Comparison of ENCODE assay signal across 11 cellular contexts in the genomic region with DNA sequence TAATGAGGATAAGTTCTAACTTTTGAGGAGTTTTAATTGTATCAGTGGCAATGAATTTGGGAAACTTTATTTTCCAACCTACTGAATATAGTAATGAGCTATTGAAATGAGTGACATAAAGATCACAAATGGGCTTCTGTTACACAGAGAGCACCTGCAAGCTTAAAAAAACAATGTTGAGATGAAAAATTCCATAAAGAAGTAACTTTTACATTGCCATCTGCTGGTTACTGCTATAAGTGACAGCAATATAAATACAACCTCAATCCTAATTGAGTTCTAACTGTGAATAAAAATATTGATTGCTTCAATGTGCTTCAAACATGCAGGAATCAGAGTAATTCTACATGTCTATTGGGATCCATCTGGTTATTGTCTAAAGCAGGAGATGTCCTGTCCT. TPM values are rescaled to one million over a fixed set of nuclear protein-coding genes. Genes with fewer than 3 reads are reported as not detected.
DNase-seq lines count a peak whose midpoint lies in the region; ATAC-seq, FAIRE-seq and TF ChIP-seq lines count a peak whose summit lies in the region.
"Had no signal": no experiment of that assay in that cellular context is flagged by ENCODE, and none has a peak within 500 bp of the region (broad histone marks: within the 10 kb centered on the region; RNA-seq: fewer than 3 reads in every experiment).

No MANE protein-coding gene starts in this region.

- H3K9me3 ChIP-seq in astrocyte (ENCODE audit: insufficient read depth, low read depth, low read length) (no peaks in the 10 kb centered on the region), thyroid gland (no peaks in the 10 kb centered on the region), mucosa of descending colon (no peaks in the 10 kb centered on the region)

- H2AFZ ChIP-seq in astrocyte (ENCODE audit: low read depth, low read length): no peak overlapping the region

- TF ChIP-seq POLR2A in thyroid gland (IDR thresholded peaks at IDR 0.05): no peak

- H3K27ac Mint-ChIP-seq in astrocyte (ENCODE audit: unreplicated experiment): no peak overlapping the region
- H3K27ac Mint-ChIP-seq: naive B cell had no signal

- no peak overlapping the region for H3K9ac ChIP-seq in astrocyte (ENCODE audit: low read length)

- H3K4me1 ChIP-seq in astrocyte (ENCODE audit: insufficient read depth, low read length): no peaks in the 10 kb centered on the region
- H3K4me1 ChIP-seq in thyroid gland: no peaks in the 10 kb centered on the region
- H3K4me1 ChIP-seq in mucosa of descending colon (ENCODE audit: low read depth): no peaks in the 10 kb centered on the region

- H3K36me3 ChIP-seq in BJ (ENCODE audit: control insufficient read depth, insufficient read depth, low read length) (no peaks in the 10 kb centered on the region), astrocyte (ENCODE audit: insufficient read depth, low read length) (no peaks in the 10 kb centered on the region), thyroid gland (no peaks in the 10 kb centered on the region), mucosa of descending colon (ENCODE audit: low read depth) (no peaks in the 10 kb centered on the region)

- no peak for DNase-seq in BJ (ENCODE audit: low read depth)
- DNase-seq in astrocyte (ENCODE audit: low read depth): no peak
- DNase-seq in kidney tubule cell (ENCODE audit: low spot score): peak; percentile 16
- no peak for DNase-seq in thyroid gland
- no peak for DNase-seq in mucosa of descending colon
- DNase-seq: activated T-cell treated with anti-CD3 and anti-CD28 coated beads for 4 hours, erythroblast, naive B cell had no signal

- H3K27ac ChIP-seq in astrocyte (ENCODE audit: low read depth, low read length): no peak overlapping the region
- H3K27ac ChIP-seq in thyroid gland: no peak overlapping the region

- POLR2A ChIA-PET in BJ (lab: Charles Lee): no interaction called here

- intact Hi-C loops in thyroid gland (cut with DNase I): no loop called here
- intact Hi-C loops in mucosa of descending colon (cut with DNase I, micrococcal nuclease): no loop called here

- no peaks in the 10 kb centered on the region for H3K79me2 ChIP-seq in astrocyte (ENCODE audit: insufficient read depth, low read length)

- no peak overlapping the region for H3K4me3 ChIP-seq in BJ (ENCODE audit: low read depth, low read length)
- no peak overlapping the region for H3K4me3 ChIP-seq in astrocyte (ENCODE audit: insufficient read depth, low read depth, low read length)
- H3K4me3 ChIP-seq in thyroid gland (replicated peaks in 1 of 3): no peak overlapping the region
- no peak overlapping the region for H3K4me3 ChIP-seq in mucosa of descending colon

- no peak overlapping the region for H3K4me2 ChIP-seq in astrocyte (ENCODE audit: low read length)

- H3K27me3 Mint-ChIP-seq in astrocyte (ENCODE audit: low read depth, unreplicated experiment): peaks cover 15% of the 10 kb centered on the region

- no peaks in the 10 kb centered on the region for H3K9me3 Mint-ChIP-seq in astrocyte (ENCODE audit: unreplicated experiment)

- FAIRE-seq in astrocyte (lab: Jason Lieb, UNC): no peak

- TF ChIP-seq CTCF in BJ (IDR thresholded peaks at IDR 0.05; ENCODE audit: insufficient read depth, low read depth, low read length): peak; percentile 33; the same call in 1 of the 2 replicates
- 0 out of 2 replicates have a peak, but pooled peaks have one; percentile 9 for TF ChIP-seq CTCF in GM12874 (IDR thresholded peaks at IDR 0.05; ENCODE audit: insufficient read depth, low read depth, low read length)
- peak; percentile 37 for TF ChIP-seq CTCF in astrocyte (IDR thresholded peaks at IDR 0.05; ENCODE audit: insufficient read depth, low read depth, low read length)
- no peak for TF ChIP-seq CTCF in thyroid gland (IDR thresholded peaks at IDR 0.05)
- TF ChIP-seq CTCF in mucosa of descending colon (IDR thresholded peaks at IDR 0.05): no peak

- no peaks in the 10 kb centered on the region for H3K36me3 Mint-ChIP-seq in astrocyte (ENCODE audit: low read depth, unreplicated experiment)

- H3K27me3 ChIP-seq in BJ (ENCODE audit: control insufficient read depth, insufficient read depth, low read length) (peaks cover 4% of the 10 kb centered on the region), astrocyte (ENCODE audit: insufficient read depth, low read length) (peaks cover 10% of the 10 kb centered on the region), thyroid gland (no peaks in the 10 kb centered on the region)

- no peak for ATAC-seq in activated CD4-positive, CD25-positive, alpha-beta regulatory T cell treated with anti-CD3 and anti-CD28 coated beads, Interleukin-2, amount 50 U/mL, for 24 hours
- ATAC-seq in mucosa of descending colon (no peak), GM18861 (IDR thresholded peaks at IDR 0.05; ENCODE audit: unreplicated experiment) (no peak)

- H3K4me3 Mint-ChIP-seq in astrocyte (ENCODE audit: unreplicated experiment): no peak overlapping the region
- H3K4me3 Mint-ChIP-seq: naive B cell had no signal

- H4K20me1 ChIP-seq in astrocyte (ENCODE audit: insufficient read depth, low read length): no peaks in the 10 kb centered on the region

- CTCF ChIA-PET in BJ (lab: Yijun Ruan, JAX): interaction anchor here (0.7 to 2.7 kb wide), 8 partner anchors 10 to 219 kb away, joined by 3 to 7 read pairs (median 4); no protein-coding TSS in a partner anchor

- no peaks in the 10 kb centered on the region for H3K4me1 Mint-ChIP-seq in astrocyte (ENCODE audit: low read depth, unreplicated experiment)
- H3K4me1 Mint-ChIP-seq: naive B cell had no signal

RNA-seq across cellular contexts. Expression of gene WIF1, which starts 14.2 kb away (rescaled TPM):
- polyA plus RNA-seq in BJ (2011; rRNA removed): not detected in 2 replicates
- not detected in 2 replicates for polyA minus RNA-seq in BJ (2011; rRNA and poly(A)+ RNA removed)
- total RNA-seq in astrocyte: 0.26 TPM in 1 of 2 replicates, not detected in the other
- total RNA-seq in thyroid gland: not detected
- under 1 TPM in 1 of 3 donors, not detected in 2; 0.19 TPM for total RNA-seq in mucosa of descending colon

Comparison
In these comparisons a context has a peak if more than half of its experiments do, and no peak if none do; other contexts are left out.
1. CTCF ChIP-seq: peak in BJ (single experiment), GM12874 (single experiment) and astrocyte (single experiment); none in thyroid gland (0 of 6) and mucosa of descending colon (single experiment).